ENCODE assay signal across 8 cellular contexts in the genomic region with DNA sequence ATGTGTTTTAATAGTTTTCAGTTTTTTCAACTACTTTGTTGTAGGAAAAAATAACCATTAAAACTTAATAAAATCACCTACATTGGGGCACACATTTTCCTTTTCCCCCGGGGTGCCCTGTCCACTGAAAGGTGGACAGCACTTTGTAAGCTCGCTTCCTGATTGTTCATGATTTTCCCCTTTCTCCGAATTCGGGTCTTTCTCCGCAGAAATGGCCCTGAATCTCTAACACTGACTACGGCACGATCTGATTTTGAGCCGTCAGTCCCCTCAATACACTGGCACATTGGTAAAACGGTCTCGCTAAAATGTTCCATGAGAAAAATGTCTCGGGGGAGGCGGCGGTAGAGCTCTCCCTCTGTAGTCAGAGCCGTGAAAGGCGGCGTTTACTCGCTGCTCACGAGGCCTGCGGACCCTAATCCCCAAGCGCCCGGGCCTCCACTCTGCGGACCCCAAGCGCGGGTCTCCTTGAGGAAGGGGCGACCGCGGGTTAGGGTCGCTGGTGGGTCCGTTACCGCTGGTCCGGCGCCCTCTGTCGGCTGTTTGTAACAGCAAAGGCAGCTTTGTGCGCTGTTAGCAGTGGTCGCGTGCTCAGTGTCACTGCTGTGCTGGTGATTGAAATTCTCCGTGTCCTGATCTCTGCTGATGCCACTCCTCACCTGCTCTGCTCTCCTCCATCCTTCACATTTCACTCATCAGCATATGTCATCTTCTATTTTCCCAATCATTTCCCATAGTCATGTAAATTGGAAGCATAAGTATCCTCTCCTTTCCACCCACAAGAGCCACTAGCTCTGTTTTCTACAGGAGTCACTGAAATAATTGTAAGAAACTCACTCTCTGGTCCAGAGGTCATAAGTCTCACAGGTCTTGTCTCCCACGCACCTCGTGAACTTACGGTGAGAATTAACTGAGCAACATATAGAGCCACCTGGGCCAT. TPM values are rescaled to one million over a fixed set of nuclear protein-coding genes. Genes with fewer than 3 reads are reported as not detected.
DNase-seq lines count a peak whose midpoint lies in the region; ATAC-seq and TF ChIP-seq lines count a peak whose summit lies in the region.

No MANE protein-coding gene starts in this region.

- no peaks in the 10 kb centered on the region for H3K9me3 Mint-ChIP-seq in CD8-positive, alpha-beta T cell

- no peak overlapping the region for H3K27ac ChIP-seq in CD8-positive, alpha-beta T cell (ENCODE audit: low read depth, low read length)

- no peak overlapping the region for H3K27ac Mint-ChIP-seq in CD8-positive, alpha-beta T cell

- no peaks in the 10 kb centered on the region for H3K36me3 ChIP-seq in CD8-positive, alpha-beta T cell (ENCODE audit: insufficient read depth, low read length)

- TF ChIP-seq POLR2A in lower leg skin (IDR thresholded peaks at IDR 0.05) = no peak

- CTCF ChIA-PET in CD8-positive, alpha-beta T cell (lab: Charles Lee) = interaction anchor here (0.6 to 4.5 kb wide), 47 partner anchors 9 to 649 kb away, joined by 3 to 54 read pairs (median 4); a partner anchor contains a TSS

- no peaks in the 10 kb centered on the region for H3K9me3 ChIP-seq in CD8-positive, alpha-beta T cell (ENCODE audit: low read length)

- H3K4me3 Mint-ChIP-seq in CD8-positive, alpha-beta T cell = peak overlapping the region; percentile 65

- DNase-seq in CD8-positive, alpha-beta T cell = peak; percentile 26 to 79 (median 50)
- DNase-seq in HK-2 (ENCODE audit: unreplicated experiment) (peak; percentile 30), choroid plexus epithelial cell (ENCODE audit: low read depth) (peak; percentile 34), lower leg skin (ENCODE audit: low spot score in 2 of 2) (peak in 1 of 2 donors; percentile 93), NCI-H2196 treated with DMSO at 0.1 percent for 48 hours (lab: John Stamatoyannopoulos, UW; ENCODE audit: unreplicated experiment) (no peak)
- peak; percentile 69 for DNase-seq in activated CD4-positive, CD25-positive, alpha-beta regulatory T cell treated with anti-CD3 and anti-CD28 coated beads, Interleukin-2, amount 50 U/mL, for 72 hours
- DNase-seq in stimulated activated CD4-positive, alpha-beta T cell treated with anti-CD3 and anti-CD28 coated beads, TNF-alpha, amount 100 ng/mL, for 24 hours (ENCODE audit: low read depth in 3 of 3) = peak; percentile 13 to 55 (median 40)

- ATAC-seq in CD8-positive, alpha-beta T cell = peak; percentile 74
- ATAC-seq in GM19452 (IDR thresholded peaks at IDR 0.05; ENCODE audit: unreplicated experiment) = peak; percentile 68

- peaks cover 5% of the 10 kb centered on the region for H3K27me3 ChIP-seq in CD8-positive, alpha-beta T cell (ENCODE audit: insufficient read depth, low read length)

- peaks cover 4% of the 10 kb centered on the region for H3K4me1 ChIP-seq in CD8-positive, alpha-beta T cell (ENCODE audit: insufficient read depth, low read length)

- H3K36me3 Mint-ChIP-seq in CD8-positive, alpha-beta T cell = no peaks in the 10 kb centered on the region

- POLR2A ChIA-PET in CD8-positive, alpha-beta T cell (lab: Charles Lee) = interaction anchor here (0.8 to 1.6 kb wide), 4 partner anchors 17 to 70 kb away, joined by 3 to 7 read pairs (median 4); a partner anchor contains a TSS

- H3K27me3 Mint-ChIP-seq in CD8-positive, alpha-beta T cell (ENCODE audit: low read depth) = peaks cover 55% of the 10 kb centered on the region

- 8 to 10% methylated on average over 38 to 40 of the region's 40 CpGs for WGBS in lower leg skin, 2 donors

- intact Hi-C loops in CD8-positive, alpha-beta T cell (cut with DNase I, micrococcal nuclease) = loop anchor here (1.0 to 10.0 kb wide), 7 partner anchors 70 to 1471 kb away; no protein-coding TSS in a partner anchor
- intact Hi-C loops in lower leg skin (cut with DNase I; ENCODE audit: low total_unique reads) = no loop called here

- peaks cover 5% of the 10 kb centered on the region for H3K4me1 Mint-ChIP-seq in CD8-positive, alpha-beta T cell (ENCODE audit: low read depth)

- peak overlapping the region; percentile 52 for H3K4me3 ChIP-seq in CD8-positive, alpha-beta T cell (ENCODE audit: low read depth, low read length)
- peak overlapping the region; percentile 57 for H3K4me3 ChIP-seq in choroid plexus epithelial cell (ENCODE audit: low read depth, low read length)
- peak overlapping the region; percentile 13 for H3K4me3 ChIP-seq in lower leg skin (ENCODE audit: low read depth, poor library complexity, severe bottlenecking)

- peak; percentile 81 for TF ChIP-seq CTCF in CD8-positive, alpha-beta T cell (IDR thresholded peaks at IDR 0.05)
- TF ChIP-seq CTCF in choroid plexus epithelial cell (conservative IDR thresholded peaks at IDR 0.05; ENCODE audit: low read depth, low read length) (peak; percentile 91), lower leg skin (IDR thresholded peaks at IDR 0.05) (peak in 1 of 3 donors; percentile 29)

RNA-seq across cellular contexts. Expression of a gene that starts 10.8 kb away (rescaled TPM):
- total RNA-seq in CD8-positive, alpha-beta T cell = not detected
- not detected for total RNA-seq in lower leg skin

RNA-seq across cellular contexts. Expression of a gene that starts 12.9 kb away (rescaled TPM):
- total RNA-seq in CD8-positive, alpha-beta T cell = not detected
- total RNA-seq in lower leg skin = not detected

RNA-seq across cellular contexts. Expression of a gene that starts 28.2 kb away (rescaled TPM):
- not detected for total RNA-seq in CD8-positive, alpha-beta T cell
- not detected for total RNA-seq in lower leg skin

RNA-seq across cellular contexts. Expression of a gene that starts 44.2 kb away (rescaled TPM):
- total RNA-seq in CD8-positive, alpha-beta T cell = not detected
- total RNA-seq in lower leg skin = not detected

RNA-seq across cellular contexts. Expression of a gene that starts 45.4 kb away (rescaled TPM):
- not detected for total RNA-seq in CD8-positive, alpha-beta T cell
- total RNA-seq in lower leg skin = not detected
